ENCODE assay signal across 26 cellular contexts in the genomic region with DNA sequence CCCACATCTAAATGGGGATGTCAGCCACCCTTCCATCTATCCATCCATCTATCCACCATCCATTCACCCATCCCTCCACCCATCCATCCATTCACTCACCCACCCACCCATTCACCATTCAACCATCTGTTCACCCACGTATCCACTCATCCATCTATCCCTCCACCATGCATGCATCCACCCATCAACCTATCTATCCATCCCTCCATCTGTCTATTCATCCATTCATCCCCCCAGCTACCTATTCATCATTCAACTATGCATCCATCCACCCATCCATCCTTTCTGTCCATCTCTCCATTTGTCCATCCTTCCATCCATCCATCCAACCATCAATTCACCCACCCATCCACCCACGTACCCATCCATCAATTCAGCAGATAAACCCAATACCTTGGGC. TPM values are rescaled to one million over a fixed set of nuclear protein-coding genes. Genes with fewer than 3 reads are reported as not detected.
DNase-seq lines count a peak whose midpoint lies in the region; ATAC-seq, FAIRE-seq and TF ChIP-seq lines count a peak whose summit lies in the region.
"Had no signal": no experiment of that assay in that cellular context is flagged by ENCODE, and none has a peak within 500 bp of the region (broad histone marks: within the 10 kb centered on the region; RNA-seq: fewer than 3 reads in every experiment).

No MANE protein-coding gene starts in this region.

- FAIRE-seq in HepG2 (lab: Jason Lieb, UNC) (no peak), HTR-8/SVneo (lab: Jason Lieb, UNC) (peak; percentile 9)
- FAIRE-seq: A204.1, D721Med, GM12878, GM19239 had no signal

- H3K27me3 Mint-ChIP-seq in activated T-helper 1 cell treated with anti-CD3 and anti-CD28 coated beads, Interleukin-12 subunit alpha, Interleukin-12 subunit beta, Interleukin-2, Interleukin-4 antibody, amounts not matched to agents 30 ng/mL and 10 ng/mL and 1 ng/mL, durations not matched to agents 14 hours and 24 hours and 36 hours (ENCODE audit: insufficient read depth): no peaks in the 10 kb centered on the region
- H3K27me3 Mint-ChIP-seq: CD4-positive, alpha-beta T cell; CD8-positive, alpha-beta memory T cell had no signal

- no peak overlapping the region for H2AFZ ChIP-seq in HepG2 (ENCODE audit: low read length)
- H2AFZ ChIP-seq: GM23338 had no signal

- DNase-seq in HepG2 (ENCODE audit: low spot score) (no peak), right lobe of liver (no peak), HTR-8/SVneo (ENCODE audit: insufficient read length, low spot score) (no peak), foreskin keratinocyte (no peak)
- DNase-seq in activated T-helper 1 cell treated with anti-CD3 and anti-CD28 coated beads, Interleukin-12 subunit alpha, Interleukin-12 subunit beta, Interleukin-2, Interleukin-4 antibody, amounts not matched to agents 30 ng/mL and 10 ng/mL and 1 ng/mL, durations not matched to agents 14 hours and 24 hours and 36 hours (ENCODE audit: low spot score): no peak
- DNase-seq: ACHN; AML-193; BE2C; CD4-positive, alpha-beta T cell; CD8-positive, alpha-beta memory T cell; DMS 273 treated with DMSO at 0.1 percent for 48 hours; DMS79; EL; H9; HFFc6 had no signal

- no peaks in the 10 kb centered on the region for H3K27me3 ChIP-seq in HepG2 (ENCODE audit: control insufficient read depth in 1 of 2, insufficient read depth in 2 of 2, low read length in 2 of 2)
- no peaks in the 10 kb centered on the region for H3K27me3 ChIP-seq in right lobe of liver
- H3K27me3 ChIP-seq in foreskin keratinocyte: no peaks in the 10 kb centered on the region
- peaks cover 10% of the 10 kb centered on the region for H3K27me3 ChIP-seq in gastroesophageal sphincter
- H3K27me3 ChIP-seq: BE2C had no signal

- in situ Hi-C loops in HepG2 (cut with HindIII; ENCODE audit: extremely low pct_ligation_motif_present, low pct_unique_long_range_greater_than_20kb): no loop called here

- CTCF ChIA-PET in HepG2 (lab: Yijun Ruan, JAX; ENCODE audit: low intra/inter-chr PET ratio, low total read pairs): no interaction called here

- H3K79me2 ChIP-seq in HepG2 (ENCODE audit: insufficient read depth, low read length): no peaks in the 10 kb centered on the region

- TF ChIP-seq EP300 in HepG2 (IDR thresholded peaks at IDR 0.05; ENCODE audit: low read depth in 2 of 2, low read length in 2 of 2) (no peak), HepG2 (CRISPR knock-in tag; IDR thresholded peaks at IDR 0.05; ENCODE audit: borderline replicate concordance) (no peak), gastroesophageal sphincter (IDR thresholded peaks at IDR 0.05) (no peak)

- intact Hi-C loops in HepG2 (cut with micrococcal nuclease; ENCODE audit: unreplicated experiment) (no loop called here), right lobe of liver (cut with DNase I) (loop anchor here in 1 of 2 donors (10.0 kb wide), 1 partner anchor 64 kb away; no protein-coding TSS in a partner anchor)
- intact Hi-C loops in activated T-helper 1 cell treated with anti-CD3 and anti-CD28 coated beads, Interleukin-12 subunit alpha, Interleukin-12 subunit beta, Interleukin-2, Interleukin-4 antibody, amounts not matched to agents 30 ng/mL and 10 ng/mL and 1 ng/mL, durations not matched to agents 14 hours and 24 hours and 36 hours (cut with micrococcal nuclease): no loop called here

- no peak for TF ChIP-seq CTCF in HepG2 (CRISPR knock-in tag; IDR thresholded peaks at IDR 0.05)
- TF ChIP-seq CTCF in right lobe of liver (IDR thresholded peaks at IDR 0.05): peak in 1 of 4 donors; percentile 5
- TF ChIP-seq CTCF in foreskin keratinocyte (conservative IDR thresholded peaks at IDR 0.05): no peak
- no peak for TF ChIP-seq CTCF in gastroesophageal sphincter (IDR thresholded peaks at IDR 0.05)

- ATAC-seq in HepG2 (no peak), right lobe of liver (no peak), foreskin keratinocyte (no peak), GM19397 (IDR thresholded peaks at IDR 0.05; ENCODE audit: unreplicated experiment) (no peak), gastroesophageal sphincter (no peak)
- ATAC-seq: GM12878, GM23338, HCT116 had no signal

- 95% methylated on average over 2 of the region's 2 CpGs for WGBS in HepG2 (ENCODE audit: low lambda C conversion rate)
- WGBS in right lobe of liver (ENCODE audit: insufficient coverage, low coverage, low lambda C conversion rate, missing lambda C conversion rate): 86% methylated on average over 2 of the region's 2 CpGs
- WGBS in gastroesophageal sphincter (ENCODE audit: low coverage in 1 of 2), 2 donors: 76 to 88% methylated on average over 2 of the region's 2 CpGs

- H3K4me1 Mint-ChIP-seq in activated T-helper 1 cell treated with anti-CD3 and anti-CD28 coated beads, Interleukin-12 subunit alpha, Interleukin-12 subunit beta, Interleukin-2, Interleukin-4 antibody, amounts not matched to agents 30 ng/mL and 10 ng/mL and 1 ng/mL, durations not matched to agents 14 hours and 24 hours and 36 hours (ENCODE audit: low read depth): no peaks in the 10 kb centered on the region
- H3K4me1 Mint-ChIP-seq: CD8-positive, alpha-beta memory T cell; GM23338; H9 had no signal

- no peak for TF ChIP-seq RAD21 in HepG2 (CRISPR knock-in tag; IDR thresholded peaks at IDR 0.05)

- H3K4me3 Mint-ChIP-seq in activated T-helper 1 cell treated with anti-CD3 and anti-CD28 coated beads, Interleukin-12 subunit alpha, Interleukin-12 subunit beta, Interleukin-2, Interleukin-4 antibody, amounts not matched to agents 30 ng/mL and 10 ng/mL and 1 ng/mL, durations not matched to agents 14 hours and 24 hours and 36 hours: no peak overlapping the region
- H3K4me3 Mint-ChIP-seq: CD4-positive, alpha-beta T cell; CD8-positive, alpha-beta memory T cell; GM23338; H9; HFFc6 had no signal

- H3K27ac ChIP-seq in HepG2 (ENCODE audit: extremely low read length, insufficient read depth, low read length): no peak overlapping the region
- no peak overlapping the region for H3K27ac ChIP-seq in right lobe of liver
- H3K27ac ChIP-seq in foreskin keratinocyte: no peak overlapping the region
- no peak overlapping the region for H3K27ac ChIP-seq in gastroesophageal sphincter
- H3K27ac ChIP-seq: 22Rv1, C4-2B had no signal

- POLR2A ChIA-PET in HepG2 (lab: Yijun Ruan, JAX): interaction anchor here (0.7 to 6.8 kb wide), 8 partner anchors 9 to 34 kb away, joined by 3 to 70 read pairs (median 6); a partner anchor contains a TSS

- H3K4me2 ChIP-seq in HepG2 (ENCODE audit: low read depth, low read length): no peak overlapping the region
- H3K4me2 ChIP-seq: GM23338 had no signal

- H3K9me3 Mint-ChIP-seq in activated T-helper 1 cell treated with anti-CD3 and anti-CD28 coated beads, Interleukin-12 subunit alpha, Interleukin-12 subunit beta, Interleukin-2, Interleukin-4 antibody, amounts not matched to agents 30 ng/mL and 10 ng/mL and 1 ng/mL, durations not matched to agents 14 hours and 24 hours and 36 hours: no peaks in the 10 kb centered on the region
- H3K9me3 Mint-ChIP-seq: CD4-positive, alpha-beta T cell; CD8-positive, alpha-beta memory T cell; GM23338; H9; HFFc6 had no signal

- H3K4me1 ChIP-seq in HepG2 (ENCODE audit: insufficient read depth, low read length) (peaks cover 61% of the 10 kb centered on the region), right lobe of liver (peaks cover 0 to 29% (median 11%) of the 10 kb centered on the region in 4 donors), foreskin keratinocyte (no peaks in the 10 kb centered on the region), gastroesophageal sphincter (no peaks in the 10 kb centered on the region)
- H3K4me1 ChIP-seq: BE2C had no signal

- H3K9me3 ChIP-seq in HepG2 (ENCODE audit: low read length) (no peaks in the 10 kb centered on the region), right lobe of liver (no peaks in the 10 kb centered on the region), gastroesophageal sphincter (no peaks in the 10 kb centered on the region)
- H3K9me3 ChIP-seq: BE2C had no signal

- peak overlapping the region; percentile 7 for H3K27ac Mint-ChIP-seq in activated T-helper 1 cell treated with anti-CD3 and anti-CD28 coated beads, Interleukin-12 subunit alpha, Interleukin-12 subunit beta, Interleukin-2, Interleukin-4 antibody, amounts not matched to agents 30 ng/mL and 10 ng/mL and 1 ng/mL, durations not matched to agents 14 hours and 24 hours and 36 hours
- H3K27ac Mint-ChIP-seq: CD4-positive, alpha-beta T cell; GM23338; H9; HFFc6 had no signal

- BruUV-seq in HepG2 (replicated peaks; lab: Mats Ljungman, UMichigan): no TSS peak

- H4K20me1 ChIP-seq in HepG2 (ENCODE audit: insufficient read depth, low read length): no peaks in the 10 kb centered on the region

- no peaks in the 10 kb centered on the region for H3K36me3 Mint-ChIP-seq in activated T-helper 1 cell treated with anti-CD3 and anti-CD28 coated beads, Interleukin-12 subunit alpha, Interleukin-12 subunit beta, Interleukin-2, Interleukin-4 antibody, amounts not matched to agents 30 ng/mL and 10 ng/mL and 1 ng/mL, durations not matched to agents 14 hours and 24 hours and 36 hours (ENCODE audit: low read depth)
- H3K36me3 Mint-ChIP-seq: CD8-positive, alpha-beta memory T cell had no signal

- peaks cover 6 to 15% of the 10 kb centered on the region in 2 experiments; a peak in 4 of 5 replicates for H3K36me3 ChIP-seq in HepG2 (replicated peaks in 1 of 2; ENCODE audit: control insufficient read depth in 1 of 2, insufficient read depth in 2 of 2, low read length in 2 of 2)
- H3K36me3 ChIP-seq in right lobe of liver: peaks cover 10 to 53% (median 26%) of the 10 kb centered on the region in 4 donors
- no peaks in the 10 kb centered on the region for H3K36me3 ChIP-seq in gastroesophageal sphincter
- H3K36me3 ChIP-seq: BE2C had no signal

- H3K9ac ChIP-seq in HepG2 (ENCODE audit: insufficient read depth, low read depth, low read length): no peak overlapping the region

- TF ChIP-seq POLR2A in HepG2 (IDR thresholded peaks at IDR 0.05; ENCODE audit: insufficient read depth in 1 of 2, low read depth in 2 of 2, low read length in 2 of 2) (0 out of 4 replicates have a peak, but pooled peaks of 1 of the 2 experiments have one; percentile 11), right lobe of liver (IDR thresholded peaks at IDR 0.05) (no peak), gastroesophageal sphincter (IDR thresholded peaks at IDR 0.05) (no peak)

- H3K4me3 ChIP-seq in HepG2 (replicated peaks in 1 of 3; ENCODE audit: insufficient read depth in 1 of 3, low read depth in 2 of 3, low read length in 3 of 3) (no peak overlapping the region), right lobe of liver (no peak overlapping the region), gastroesophageal sphincter (no peak overlapping the region)
- H3K4me3 ChIP-seq: GM12878, GM23338 had no signal

RNA-seq across cellular contexts. Expression of a gene that starts 14.6 kb away (rescaled TPM):
- total RNA-seq in HepG2 (2016; rRNA removed; fragmentation: Illumina TruSeq; extraction: Trizol) (38.9 and 105 TPM in 2 replicates), right lobe of liver (1,000 to 10,000 TPM in 3 of 6 experiments, 100 to 1,000 TPM in 3; 742 to 1,822 (median 982) TPM), foreskin keratinocyte (not detected in 2 replicates), gastroesophageal sphincter (1 to 10 TPM in 1 of 4 donors, under 1 TPM in 2, not detected in 1; 0.27 to 9.7 (median 0.89) TPM)
- 10.8 and 12.0 TPM in 2 replicates for total RNA-seq in HepG2 (2016; cell fraction: cytosol; rRNA removed; fragmentation: Illumina TruSeq; extraction: Trizol; ENCODE audit: low read depth)
- total RNA-seq in HepG2 (2016; cell fraction: insoluble cytoplasmic fraction; rRNA removed; fragmentation: Illumina TruSeq; extraction: Trizol): 37.6 and 103 TPM in 2 replicates
- total RNA-seq in HepG2 (2016; cell fraction: membrane; rRNA removed; fragmentation: Illumina TruSeq; extraction: Trizol): 14.7 and 16.8 TPM in 2 replicates
- 132 and 140 TPM in 2 replicates for total RNA-seq in HepG2 (2016; cell fraction: nucleus; rRNA removed; fragmentation: Illumina TruSeq; extraction: Trizol)
- polyA plus RNA-seq in HepG2 (2011; rRNA removed) (632 and 1,233 TPM in 2 replicates), foreskin keratinocyte (not detected in 2 replicates)
- 347 and 666 TPM in 2 replicates for polyA plus RNA-seq in HepG2 (2011; cell fraction: cytosol; rRNA removed)
- polyA plus RNA-seq in HepG2 (2011; cell fraction: nucleus; rRNA removed): 3,464 and 4,379 TPM in 2 replicates
- 718 and 962 TPM in 2 replicates for polyA plus RNA-seq in HepG2 (2012)
- polyA plus RNA-seq in HepG2 (2016; cell fraction: cytosol; fragmentation: Illumina TruSeq; extraction: Trizol; ENCODE audit: low read depth): 7.0 and 7.3 TPM in 2 replicates
- polyA plus RNA-seq in HepG2 (2016; cell fraction: insoluble cytoplasmic fraction; fragmentation: Illumina TruSeq; extraction: Trizol; ENCODE audit: low read depth): 31.3 and 36.2 TPM in 2 replicates
- 10.3 TPM in 2 replicates for polyA plus RNA-seq in HepG2 (2016; cell fraction: membrane; fragmentation: Illumina TruSeq; extraction: Trizol; ENCODE audit: low read depth)
- polyA plus RNA-seq in HepG2 (2016; cell fraction: nucleus; fragmentation: Illumina TruSeq; extraction: Trizol; ENCODE audit: insufficient read depth, low read depth): 273 and 284 TPM in 2 replicates
- 0.26 and 415 TPM in 2 replicates for polyA minus RNA-seq in HepG2 (2011; rRNA and poly(A)+ RNA removed; ENCODE audit: low replicate concordance)
- polyA minus RNA-seq in HepG2 (2011; cell fraction: cytosol; rRNA and poly(A)+ RNA removed): 134 and 348 TPM in 2 replicates
- polyA minus RNA-seq in HepG2 (2011; cell fraction: nucleus; rRNA and poly(A)+ RNA removed): 662 and 1,024 TPM in 2 replicates
- total RNA-seq in activated T-helper 1 cell treated with anti-CD3 and anti-CD28 coated beads, Interleukin-12 subunit alpha, Interleukin-12 subunit beta, Interleukin-2, Interleukin-4 antibody, amounts not matched to agents 30 ng/mL and 10 ng/mL and 1 ng/mL, durations not matched to agents 14 hours and 24 hours and 36 hours: 0.42 TPM in 1 of 2 replicates, not detected in the other
- total RNA-seq: CD4-positive, alpha-beta T cell; CD8-positive, alpha-beta memory T cell; GM23338; H4; H9 had no signal
- polyA plus RNA-seq: CD8-positive, alpha-beta memory T cell; GM23338 had no signal

RNA-seq across cellular contexts. Expression of a gene that starts 21.3 kb away (rescaled TPM):
- total RNA-seq in HepG2 (2016; rRNA removed; fragmentation: Illumina TruSeq; extraction: Trizol): 1.5 and 5.3 TPM in 2 replicates
- 1.1 and 1.6 TPM in 2 replicates for total RNA-seq in HepG2 (2016; cell fraction: cytosol; rRNA removed; fragmentation: Illumina TruSeq; extraction: Trizol; ENCODE audit: low read depth)
- 2.2 and 6.6 TPM in 2 replicates for total RNA-seq in HepG2 (2016; cell fraction: insoluble cytoplasmic fraction; rRNA removed; fragmentation: Illumina TruSeq; extraction: Trizol)
- 1.0 and 2.3 TPM in 2 replicates for total RNA-seq in HepG2 (2016; cell fraction: membrane; rRNA removed; fragmentation: Illumina TruSeq; extraction: Trizol)
- total RNA-seq in HepG2 (2016; cell fraction: nucleus; rRNA removed; fragmentation: Illumina TruSeq; extraction: Trizol): 6.0 and 8.7 TPM in 2 replicates
- polyA plus RNA-seq in HepG2 (2011; rRNA removed): 2.7 and 3.7 TPM in 2 replicates
- 1.1 and 1.6 TPM in 2 replicates for polyA plus RNA-seq in HepG2 (2011; cell fraction: cytosol; rRNA removed)
- polyA plus RNA-seq in HepG2 (2011; cell fraction: nucleus; rRNA removed): 6.7 and 7.2 TPM in 2 replicates
- polyA plus RNA-seq in HepG2 (2012): 0.95 TPM in 1 of 2 replicates, not detected in the other
- polyA plus RNA-seq in HepG2 (2016; cell fraction: cytosol; fragmentation: Illumina TruSeq; extraction: Trizol; ENCODE audit: low read depth): 0.76 and 1.1 TPM in 2 replicates
- polyA plus RNA-seq in HepG2 (2016; cell fraction: insoluble cytoplasmic fraction; fragmentation: Illumina TruSeq; extraction: Trizol; ENCODE audit: low read depth): 1.3 and 1.6 TPM in 2 replicates
- 1.2 and 1.4 TPM in 2 replicates for polyA plus RNA-seq in HepG2 (2016; cell fraction: membrane; fragmentation: Illumina TruSeq; extraction: Trizol; ENCODE audit: low read depth)
- 10.2 and 12.6 TPM in 2 replicates for polyA plus RNA-seq in HepG2 (2016; cell fraction: nucleus; fragmentation: Illumina TruSeq; extraction: Trizol; ENCODE audit: insufficient read depth, low read depth)
- polyA minus RNA-seq in HepG2 (2011; rRNA and poly(A)+ RNA removed; ENCODE audit: low replicate concordance): 1.8 and 2.5 TPM in 2 replicates
- 0.59 and 0.97 TPM in 2 replicates for polyA minus RNA-seq in HepG2 (2011; cell fraction: cytosol; rRNA and poly(A)+ RNA removed)
- polyA minus RNA-seq in HepG2 (2011; cell fraction: nucleus; rRNA and poly(A)+ RNA removed): 0.64 and 2.5 TPM in 2 replicates
- total RNA-seq in right lobe of liver: 1,000 to 10,000 TPM; 1,573 to 4,137 (median 3,531) TPM
- 3.1 and 4.8 TPM in 2 replicates for total RNA-seq in activated T-helper 1 cell treated with anti-CD3 and anti-CD28 coated beads, Interleukin-12 subunit alpha, Interleukin-12 subunit beta, Interleukin-2, Interleukin-4 antibody, amounts not matched to agents 30 ng/mL and 10 ng/mL and 1 ng/mL, durations not matched to agents 14 hours and 24 hours and 36 hours
- 0.18 and 0.95 TPM in 2 replicates for total RNA-seq in foreskin keratinocyte
- 0.35 and 0.63 TPM in 2 replicates for polyA plus RNA-seq in foreskin keratinocyte
- 1 to 10 TPM; 1.2 to 7.0 (median 3.4) TPM for total RNA-seq in gastroesophageal sphincter
- polyA plus RNA-seq: CD8-positive, alpha-beta memory T cell had no signal

RNA-seq across cellular contexts. Expression of a gene that starts 25.7 kb away (rescaled TPM):
- total RNA-seq in HepG2 (2016; rRNA removed; fragmentation: Illumina TruSeq; extraction: Trizol) (1.3 and 1.4 TPM in 2 replicates), right lobe of liver (1 to 10 TPM in 3 of 6 experiments, under 1 TPM in 1, not detected in 2; 0.59 to 9.9 (median 5.7) TPM), foreskin keratinocyte (0.65 and 1.2 TPM in 2 replicates), gastroesophageal sphincter (10 to 100 TPM in 3 of 4 donors, 1 to 10 TPM in 1; 8.6 to 20.9 (median 16.6) TPM)
- total RNA-seq in HepG2 (2016; cell fraction: cytosol; rRNA removed; fragmentation: Illumina TruSeq; extraction: Trizol; ENCODE audit: low read depth): 1.1 TPM in 1 of 2 replicates, not detected in the other
- total RNA-seq in HepG2 (2016; cell fraction: insoluble cytoplasmic fraction; rRNA removed; fragmentation: Illumina TruSeq; extraction: Trizol): 1.8 and 2.0 TPM in 2 replicates
- 0.62 and 1.3 TPM in 2 replicates for total RNA-seq in HepG2 (2016; cell fraction: membrane; rRNA removed; fragmentation: Illumina TruSeq; extraction: Trizol)
- 1.5 and 1.8 TPM in 2 replicates for total RNA-seq in HepG2 (2016; cell fraction: nucleus; rRNA removed; fragmentation: Illumina TruSeq; extraction: Trizol)
- polyA plus RNA-seq in HepG2 (2011; rRNA removed) (0.60 and 0.84 TPM in 2 replicates), foreskin keratinocyte (0.80 and 0.84 TPM in 2 replicates)
- polyA plus RNA-seq in HepG2 (2011; cell fraction: cytosol; rRNA removed): 0.46 and 0.76 TPM in 2 replicates
- 8.5 TPM in 2 replicates for polyA plus RNA-seq in HepG2 (2011; cell fraction: nucleus; rRNA removed)
- polyA plus RNA-seq in HepG2 (2012): 0.59 and 1.6 TPM in 2 replicates
- polyA plus RNA-seq in HepG2 (2016; cell fraction: cytosol; fragmentation: Illumina TruSeq; extraction: Trizol; ENCODE audit: low read depth): 0.95 and 1.2 TPM in 2 replicates
- polyA plus RNA-seq in HepG2 (2016; cell fraction: insoluble cytoplasmic fraction; fragmentation: Illumina TruSeq; extraction: Trizol; ENCODE audit: low read depth): 1.7 and 2.2 TPM in 2 replicates
- polyA plus RNA-seq in HepG2 (2016; cell fraction: membrane; fragmentation: Illumina TruSeq; extraction: Trizol; ENCODE audit: low read depth): 0.33 and 0.93 TPM in 2 replicates
- 4.6 and 6.7 TPM in 2 replicates for polyA plus RNA-seq in HepG2 (2016; cell fraction: nucleus; fragmentation: Illumina TruSeq; extraction: Trizol; ENCODE audit: insufficient read depth, low read depth)
- 0.54 TPM in 1 of 2 replicates, not detected in the other for polyA minus RNA-seq in HepG2 (2011; rRNA and poly(A)+ RNA removed; ENCODE audit: low replicate concordance)
- polyA minus RNA-seq in HepG2 (2011; cell fraction: cytosol; rRNA and poly(A)+ RNA removed): not detected in 2 replicates
- polyA minus RNA-seq in HepG2 (2011; cell fraction: nucleus; rRNA and poly(A)+ RNA removed): not detected in 2 replicates
- 1.7 TPM in 1 of 2 replicates, not detected in the other for total RNA-seq in activated T-helper 1 cell treated with anti-CD3 and anti-CD28 coated beads, Interleukin-12 subunit alpha, Interleukin-12 subunit beta, Interleukin-2, Interleukin-4 antibody, amounts not matched to agents 30 ng/mL and 10 ng/mL and 1 ng/mL, durations not matched to agents 14 hours and 24 hours and 36 hours
- total RNA-seq: H4 had no signal
- polyA plus RNA-seq: CD8-positive, alpha-beta memory T cell had no signal

RNA-seq across cellular contexts. Expression of a gene that starts 31.8 kb away (rescaled TPM):
- total RNA-seq in HepG2 (2016; rRNA removed; fragmentation: Illumina TruSeq; extraction: Trizol) (9.8 and 12.3 TPM in 2 replicates), right lobe of liver (1,000 to 10,000 TPM in 4 of 6 experiments, 100 to 1,000 TPM in 2; 376 to 1,846 (median 1,201) TPM), foreskin keratinocyte (not detected in 2 replicates), gastroesophageal sphincter (not detected)
- total RNA-seq in HepG2 (2016; cell fraction: cytosol; rRNA removed; fragmentation: Illumina TruSeq; extraction: Trizol; ENCODE audit: low read depth): 7.6 and 10.0 TPM in 2 replicates
- total RNA-seq in HepG2 (2016; cell fraction: insoluble cytoplasmic fraction; rRNA removed; fragmentation: Illumina TruSeq; extraction: Trizol): 7.8 and 12.6 TPM in 2 replicates
- total RNA-seq in HepG2 (2016; cell fraction: membrane; rRNA removed; fragmentation: Illumina TruSeq; extraction: Trizol): 10.1 and 13.2 TPM in 2 replicates
- 10.1 and 14.4 TPM in 2 replicates for total RNA-seq in HepG2 (2016; cell fraction: nucleus; rRNA removed; fragmentation: Illumina TruSeq; extraction: Trizol)
- polyA plus RNA-seq in HepG2 (2011; rRNA removed) (19.6 and 46.5 TPM in 2 replicates), foreskin keratinocyte (not detected in 2 replicates)
- 19.0 and 27.6 TPM in 2 replicates for polyA plus RNA-seq in HepG2 (2011; cell fraction: cytosol; rRNA removed)
- 84.4 and 124 TPM in 2 replicates for polyA plus RNA-seq in HepG2 (2011; cell fraction: nucleus; rRNA removed)
- 39.9 and 42.6 TPM in 2 replicates for polyA plus RNA-seq in HepG2 (2012)
- 8.5 and 8.8 TPM in 2 replicates for polyA plus RNA-seq in HepG2 (2016; cell fraction: cytosol; fragmentation: Illumina TruSeq; extraction: Trizol; ENCODE audit: low read depth)
- 9.1 and 10.1 TPM in 2 replicates for polyA plus RNA-seq in HepG2 (2016; cell fraction: insoluble cytoplasmic fraction; fragmentation: Illumina TruSeq; extraction: Trizol; ENCODE audit: low read depth)
- 8.5 and 11.6 TPM in 2 replicates for polyA plus RNA-seq in HepG2 (2016; cell fraction: membrane; fragmentation: Illumina TruSeq; extraction: Trizol; ENCODE audit: low read depth)
- polyA plus RNA-seq in HepG2 (2016; cell fraction: nucleus; fragmentation: Illumina TruSeq; extraction: Trizol; ENCODE audit: insufficient read depth, low read depth): 21.9 and 26.1 TPM in 2 replicates
- polyA minus RNA-seq in HepG2 (2011; rRNA and poly(A)+ RNA removed; ENCODE audit: low replicate concordance): 17.9 TPM in 1 of 2 replicates, not detected in the other
- 5.0 and 10.8 TPM in 2 replicates for polyA minus RNA-seq in HepG2 (2011; cell fraction: cytosol; rRNA and poly(A)+ RNA removed)
- polyA minus RNA-seq in HepG2 (2011; cell fraction: nucleus; rRNA and poly(A)+ RNA removed): 9.7 and 16.8 TPM in 2 replicates
- total RNA-seq in activated T-helper 1 cell treated with anti-CD3 and anti-CD28 coated beads, Interleukin-12 subunit alpha, Interleukin-12 subunit beta, Interleukin-2, Interleukin-4 antibody, amounts not matched to agents 30 ng/mL and 10 ng/mL and 1 ng/mL, durations not matched to agents 14 hours and 24 hours and 36 hours: not detected in 2 replicates
- total RNA-seq: CD4-positive, alpha-beta T cell; CD8-positive, alpha-beta memory T cell; GM23338; H4; H9; HFFc6 had no signal
- polyA plus RNA-seq: CD8-positive, alpha-beta memory T cell; GM23338 had no signal

RNA-seq across cellular contexts. Expression of a gene that starts 38.4 kb away (rescaled TPM):
- 38.0 and 38.5 TPM in 2 replicates for total RNA-seq in HepG2 (2016; rRNA removed; fragmentation: Illumina TruSeq; extraction: Trizol)
- 18.0 and 19.7 TPM in 2 replicates for total RNA-seq in HepG2 (2016; cell fraction: cytosol; rRNA removed; fragmentation: Illumina TruSeq; extraction: Trizol; ENCODE audit: low read depth)
- 34.9 and 36.4 TPM in 2 replicates for total RNA-seq in HepG2 (2016; cell fraction: insoluble cytoplasmic fraction; rRNA removed; fragmentation: Illumina TruSeq; extraction: Trizol)
- 51.1 and 53.4 TPM in 2 replicates for total RNA-seq in HepG2 (2016; cell fraction: membrane; rRNA removed; fragmentation: Illumina TruSeq; extraction: Trizol)
- 26.1 and 33.6 TPM in 2 replicates for total RNA-seq in HepG2 (2016; cell fraction: nucleus; rRNA removed; fragmentation: Illumina TruSeq; extraction: Trizol)
- 16.5 and 16.7 TPM in 2 replicates for polyA plus RNA-seq in HepG2 (2011; rRNA removed)
- polyA plus RNA-seq in HepG2 (2011; cell fraction: cytosol; rRNA removed): 8.4 and 11.3 TPM in 2 replicates
- 13.6 and 17.2 TPM in 2 replicates for polyA plus RNA-seq in HepG2 (2011; cell fraction: nucleus; rRNA removed)
- polyA plus RNA-seq in HepG2 (2012): 13.3 and 14.9 TPM in 2 replicates
- 8.7 and 9.1 TPM in 2 replicates for polyA plus RNA-seq in HepG2 (2016; cell fraction: cytosol; fragmentation: Illumina TruSeq; extraction: Trizol; ENCODE audit: low read depth)
- 27.2 and 31.1 TPM in 2 replicates for polyA plus RNA-seq in HepG2 (2016; cell fraction: insoluble cytoplasmic fraction; fragmentation: Illumina TruSeq; extraction: Trizol; ENCODE audit: low read depth)
- polyA plus RNA-seq in HepG2 (2016; cell fraction: membrane; fragmentation: Illumina TruSeq; extraction: Trizol; ENCODE audit: low read depth): 22.7 and 22.9 TPM in 2 replicates
- polyA plus RNA-seq in HepG2 (2016; cell fraction: nucleus; fragmentation: Illumina TruSeq; extraction: Trizol; ENCODE audit: insufficient read depth, low read depth): 31.4 and 31.8 TPM in 2 replicates
- 8.2 and 15.1 TPM in 2 replicates for polyA minus RNA-seq in HepG2 (2011; rRNA and poly(A)+ RNA removed; ENCODE audit: low replicate concordance)
- 12.0 and 14.8 TPM in 2 replicates for polyA minus RNA-seq in HepG2 (2011; cell fraction: cytosol; rRNA and poly(A)+ RNA removed)
- 31.7 and 49.4 TPM in 2 replicates for polyA minus RNA-seq in HepG2 (2011; cell fraction: nucleus; rRNA and poly(A)+ RNA removed)
- total RNA-seq in right lobe of liver: 10 to 100 TPM in 5 of 6 experiments, 1 to 10 TPM in 1; 7.3 to 18.9 (median 14.8) TPM
- total RNA-seq in activated T-helper 1 cell treated with anti-CD3 and anti-CD28 coated beads, Interleukin-12 subunit alpha, Interleukin-12 subunit beta, Interleukin-2, Interleukin-4 antibody, amounts not matched to agents 30 ng/mL and 10 ng/mL and 1 ng/mL, durations not matched to agents 14 hours and 24 hours and 36 hours: 27.8 and 32.9 TPM in 2 replicates
- 24.4 and 25.9 TPM in 2 replicates for total RNA-seq in foreskin keratinocyte
- 3.8 and 4.7 TPM in 2 replicates for polyA plus RNA-seq in foreskin keratinocyte
- 10 to 100 TPM; 22.1 to 29.5 (median 22.7) TPM for total RNA-seq in gastroesophageal sphincter

Comparison
In these comparisons a context has a peak if more than half of its experiments do, and no peak if none do; other contexts are left out.
1. RNA of a gene that starts 21.3 kb away (total RNA-seq): 1,573 to 4,137 TPM in right lobe of liver; 1.0 to 8.7 TPM in HepG2, 3.1 to 4.8 TPM in activated T-helper 1 cell treated with anti-CD3 and anti-CD28 coated beads, Interleukin-12 subunit alpha, Interleukin-12 subunit beta, Interleukin-2, Interleukin-4 antibody, amounts not matched to agents 30 ng/mL and 10 ng/mL and 1 ng/mL, durations not matched to agents 14 hours and 24 hours and 36 hours, 1.2 to 7.0 TPM in gastroesophageal sphincter and 0.18 to 0.95 TPM in foreskin keratinocyte; every median in the first group is over 100 times any median in the second.